1 cellular context compared by ENCODE assay signal in the genomic region with DNA sequence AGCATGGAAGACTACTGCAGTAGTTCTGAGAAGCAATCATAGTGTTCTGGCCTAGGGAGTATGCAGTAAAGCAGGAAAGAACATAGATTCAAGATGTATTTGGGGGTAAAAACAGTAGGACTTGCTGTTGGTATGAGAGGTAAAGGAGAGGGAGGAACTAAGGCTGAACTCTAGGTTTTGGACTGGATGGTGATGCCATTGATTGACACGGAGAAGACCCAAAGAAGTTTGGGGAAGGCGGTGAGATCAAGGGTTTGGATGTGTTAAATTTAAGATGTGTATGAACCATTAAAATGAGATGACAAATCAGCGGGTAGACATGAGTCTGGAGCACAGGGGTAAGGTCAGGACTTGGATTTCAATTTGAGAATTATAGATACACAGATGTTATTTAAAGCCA.
TF ChIP-seq lines count a peak whose summit lies in the region.

No MANE protein-coding gene starts in this region.

TF ChIP-seq in IMR-90, 13 proteins besides CTCF, POLR2A, EP300 and RAD21:
- TF ChIP-seq RFX5 (IDR thresholded peaks at IDR 0.05; ENCODE audit: low read depth, low read length) (no peak), MAFK (IDR thresholded peaks at IDR 0.05; ENCODE audit: low read depth, low read length) (no peak), MXI1 (IDR thresholded peaks at IDR 0.05; ENCODE audit: borderline replicate concordance, low read depth, low read length) (no peak), RCOR1 (IDR thresholded peaks at IDR 0.05; ENCODE audit: insufficient replicate concordance, low read length) (no peak)
